Comparison of ENCODE assay signal across 23 cellular contexts in the genomic region with DNA sequence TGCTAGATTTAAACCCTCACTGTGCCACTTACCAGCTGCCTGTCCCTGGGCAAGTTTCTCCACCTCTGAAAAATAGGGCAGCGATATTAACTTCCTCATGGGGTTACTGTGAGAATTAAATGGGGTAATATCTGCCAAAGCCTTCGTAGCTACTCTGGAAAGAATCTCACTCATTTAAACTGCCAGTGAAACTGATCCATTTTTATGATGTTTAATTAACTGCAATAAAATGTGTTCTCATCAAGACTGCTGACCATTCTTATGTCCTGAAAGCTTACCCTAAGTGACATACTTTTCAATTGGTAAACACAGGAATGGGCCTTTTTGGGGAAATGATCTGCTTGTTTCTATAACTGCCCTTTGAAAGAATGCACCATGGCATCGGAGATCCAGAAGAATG. TPM values are rescaled to one million over a fixed set of nuclear protein-coding genes. Genes with fewer than 3 reads are reported as not detected.
"Had no signal": no experiment of that assay in that cellular context is flagged by ENCODE, and none has a peak within 500 bp of the region (broad histone marks: within the 10 kb centered on the region; RNA-seq: fewer than 3 reads in every experiment).

No MANE protein-coding gene starts in this region.

- H3K4me3 ChIP-seq: gastroesophageal sphincter, heart left ventricle, neural progenitor cell, sigmoid colon, thoracic aorta had no signal

- H3K4me1 ChIP-seq: neural progenitor cell, sigmoid colon had no signal

- H3K4me2 ChIP-seq: neural progenitor cell had no signal

- H3K9me3 ChIP-seq: gastroesophageal sphincter, heart left ventricle, sigmoid colon, thoracic aorta had no signal

- H3K27me3 ChIP-seq: brain microvascular endothelial cell, heart left ventricle, sigmoid colon had no signal

- H3K36me3 ChIP-seq: brain microvascular endothelial cell, gastroesophageal sphincter, heart left ventricle, neural progenitor cell, sigmoid colon, thoracic aorta had no signal

- H3K9ac ChIP-seq: neural progenitor cell had no signal

- H3K4me1 Mint-ChIP-seq: neural progenitor cell had no signal

- FAIRE-seq: colon had no signal

- H2AFZ ChIP-seq: neural progenitor cell had no signal

- H3K9me3 Mint-ChIP-seq: activated naive CD4-positive, alpha-beta T cell treated with anti-CD3 and anti-CD28 coated beads for 36 hours; activated T-cell treated with anti-CD3 and anti-CD28 coated beads, Interleukin-2, amount 50 U/mL, for 24 hours; memory B cell; naive thymus-derived CD4-positive, alpha-beta T cell; neural progenitor cell; stimulated activated naive B cell treated with anti-CD40 and anti-IgM and Interleukin-4, amounts not matched to agents 10 μg/mL and 1 μg/mL and 100 μg/mL, for 72 hours; T-helper 1 cell treated with Interleukin-12 subunit alpha and Interleukin-12 subunit beta and Interleukin-4 antibody, amounts not matched to agents 30 μg/mL and 1 μg/mL, for 36 hours had no signal

- ATAC-seq: esophagus mucosa, gastroesophageal sphincter had no signal

- DNase-seq: activated CD4-positive, alpha-beta T cell treated with anti-CD3 and anti-CD28 coated beads, Interleukin-2, amount 50 U/mL, for 4 hours; activated naive CD4-positive, alpha-beta T cell treated with anti-CD3 and anti-CD28 coated beads for 36 hours; activated T-cell treated with anti-CD3 and anti-CD28 coated beads, Interleukin-2, amount 50 U/mL, for 24 hours; aorta; brain microvascular endothelial cell; central memory CD4-positive, alpha-beta T cell; heart left ventricle; kidney glomerular epithelial cell; left ventricle myocardium superior; naive thymus-derived CD4-positive, alpha-beta T cell; sigmoid colon; stimulated activated CD4-positive, alpha-beta T cell treated with anti-CD3 and anti-CD28 coated beads, Interleukin-4, amount 100 ng/mL, for 4 hours; stimulated activated naive B cell treated with anti-CD40 and anti-IgM and Interleukin-4, amounts not matched to agents 10 μg/mL and 1 μg/mL and 100 μg/mL, for 72 hours had no signal

- H3K4me3 Mint-ChIP-seq: activated naive CD4-positive, alpha-beta T cell treated with anti-CD3 and anti-CD28 coated beads for 36 hours; activated T-cell treated with anti-CD3 and anti-CD28 coated beads, Interleukin-2, amount 50 U/mL, for 24 hours; memory B cell; naive thymus-derived CD4-positive, alpha-beta T cell; stimulated activated naive B cell treated with anti-CD40 and anti-IgM and Interleukin-4, amounts not matched to agents 10 μg/mL and 1 μg/mL and 100 μg/mL, for 72 hours; T-helper 1 cell treated with Interleukin-12 subunit alpha and Interleukin-12 subunit beta and Interleukin-4 antibody, amounts not matched to agents 30 μg/mL and 1 μg/mL, for 36 hours had no signal

- H3K27ac ChIP-seq: brain microvascular endothelial cell, neural progenitor cell, sigmoid colon, thoracic aorta had no signal

- H3K36me3 Mint-ChIP-seq: memory B cell; naive thymus-derived CD4-positive, alpha-beta T cell; neural progenitor cell; stimulated activated naive B cell treated with anti-CD40 and anti-IgM and Interleukin-4, amounts not matched to agents 10 μg/mL and 1 μg/mL and 100 μg/mL, for 72 hours had no signal

- H3K27me3 Mint-ChIP-seq: stimulated activated naive B cell treated with anti-CD40 and anti-IgM and Interleukin-4, amounts not matched to agents 10 μg/mL and 1 μg/mL and 100 μg/mL, for 72 hours had no signal

- H3K27ac Mint-ChIP-seq: activated naive CD4-positive, alpha-beta T cell treated with anti-CD3 and anti-CD28 coated beads for 36 hours; activated T-cell treated with anti-CD3 and anti-CD28 coated beads, Interleukin-2, amount 50 U/mL, for 24 hours; memory B cell; neural progenitor cell; stimulated activated naive B cell treated with anti-CD40 and anti-IgM and Interleukin-4, amounts not matched to agents 10 μg/mL and 1 μg/mL and 100 μg/mL, for 72 hours; T-helper 1 cell treated with Interleukin-12 subunit alpha and Interleukin-12 subunit beta and Interleukin-4 antibody, amounts not matched to agents 30 μg/mL and 1 μg/mL, for 36 hours had no signal

RNA-seq across cellular contexts. Expression of gene ZP1, which starts 32.6 kb away (rescaled TPM):
- total RNA-seq: activated naive CD4-positive, alpha-beta T cell treated with anti-CD3 and anti-CD28 coated beads for 36 hours; aorta; esophagus mucosa; gastroesophageal sphincter; left ventricle myocardium superior; mononuclear cell; naive thymus-derived CD4-positive, alpha-beta T cell; osteocyte; sigmoid colon; thoracic aorta; ureter had no signal
- polyA plus RNA-seq: aorta; naive thymus-derived CD4-positive, alpha-beta T cell had no signal

RNA-seq across cellular contexts. Expression of gene MS4A10, which starts 49.6 kb away (rescaled TPM):
- total RNA-seq: activated naive CD4-positive, alpha-beta T cell treated with anti-CD3 and anti-CD28 coated beads for 36 hours; aorta; esophagus mucosa; gastroesophageal sphincter; heart left ventricle; left ventricle myocardium superior; mononuclear cell; naive thymus-derived CD4-positive, alpha-beta T cell; osteocyte; sigmoid colon; thoracic aorta; ureter had no signal
- polyA plus RNA-seq: heart left ventricle; naive thymus-derived CD4-positive, alpha-beta T cell; sigmoid colon had no signal
